26 cellular contexts compared by ENCODE assay signal in genomic region chrX:75158054-75158453, GRCh38.
"Had no signal": no experiment of that assay in that cellular context is flagged by ENCODE, and none has a peak within 500 bp of the region (broad histone marks: within the 10 kb centered on the region; RNA-seq: fewer than 3 reads in every experiment).

No MANE protein-coding gene starts in this region.

- H3K4me3 ChIP-seq: breast epithelium, heart left ventricle, neural progenitor cell, spleen, testis, transverse colon had no signal

- H3K27ac Mint-ChIP-seq: dendritic cell treated with granulocyte-macrophage colony-stimulating factor and Interleukin-4, amounts not matched to agents 40 ng/mL and 50 ng/mL, for 4 days; endodermal cell; memory B cell; natural killer cell; neural progenitor cell had no signal

- H3K4me3 Mint-ChIP-seq: activated B cell treated with CpG ODN at 0.5 μM for 24 hours; activated T-cell treated with anti-CD3 and anti-CD28 coated beads, Interleukin-2, amount 50 U/mL, for 4 hours; dendritic cell treated with granulocyte-macrophage colony-stimulating factor and Interleukin-4, amounts not matched to agents 40 ng/mL and 50 ng/mL, for 4 days; endodermal cell; memory B cell; natural killer cell; neural progenitor cell had no signal

- H3K27ac ChIP-seq: breast epithelium, heart left ventricle, neural progenitor cell, spleen, testis, transverse colon had no signal

- H3K9me3 ChIP-seq: breast epithelium, heart left ventricle, spleen, testis, transverse colon had no signal

- H3K27me3 Mint-ChIP-seq: activated B cell treated with CpG ODN at 0.5 μM for 24 hours; dendritic cell treated with granulocyte-macrophage colony-stimulating factor and Interleukin-4, amounts not matched to agents 40 ng/mL and 50 ng/mL, for 4 days; memory B cell had no signal

- H3K4me1 ChIP-seq: breast epithelium, testis had no signal

- ATAC-seq: activated T-cell treated with anti-CD3 and anti-CD28 coated beads, Interleukin-2, amount 50 U/mL, for 4 hours; esophagus mucosa; heart left ventricle; natural killer cell; right cardiac atrium had no signal

- DNase-seq: activated B cell treated with CpG ODN at 0.5 μM for 24 hours; activated CD4-positive, alpha-beta T cell treated with anti-CD3 and anti-CD28 coated beads for 4 hours; activated CD4-positive, alpha-beta T cell treated with anti-CD3 and anti-CD28 coated beads, Interleukin-2, amount 50 U/mL, for 48 hours; activated CD8-positive, alpha-beta memory T cell treated with anti-CD3 and anti-CD28 coated beads, Interleukin-2, amount 50 U/mL, for 48 hours; activated naive CD4-positive, alpha-beta T cell; activated T-cell treated with anti-CD3 and anti-CD28 coated beads, Interleukin-2, amount 50 U/mL, for 4 hours; amygdala; central memory CD4-positive, alpha-beta T cell; endodermal cell; foreskin fibroblast; heart left ventricle; midbrain; natural killer cell; occipital lobe; right cardiac atrium; spleen; stimulated activated naive CD4-positive, alpha-beta T cell; T-helper 1 cell; testis; transverse colon had no signal

- H3K27me3 ChIP-seq: heart left ventricle, neural progenitor cell, spleen, testis, transverse colon had no signal

- H3K9me3 Mint-ChIP-seq: activated B cell treated with CpG ODN at 0.5 μM for 24 hours; activated T-cell treated with anti-CD3 and anti-CD28 coated beads, Interleukin-2, amount 50 U/mL, for 4 hours; dendritic cell treated with granulocyte-macrophage colony-stimulating factor and Interleukin-4, amounts not matched to agents 40 ng/mL and 50 ng/mL, for 4 days; memory B cell; natural killer cell; neural progenitor cell; T-helper 2 cell treated with Interferon-gamma antibody and Interleukin-4, amounts not matched to agents 5 μg/mL and 100 μg/mL, for 36 hours had no signal

- H3K36me3 Mint-ChIP-seq: memory B cell, natural killer cell, neural progenitor cell had no signal

- H3K36me3 ChIP-seq: breast epithelium, heart left ventricle, neural progenitor cell, spleen, transverse colon had no signal
